ENCODE assay signal across 7 cellular contexts in genomic region chr15:62133141-62133540, GRCh38. TPM values are rescaled to one million over a fixed set of nuclear protein-coding genes. Genes with fewer than 3 reads are reported as not detected.
"Had no signal": no experiment of that assay in that cellular context is flagged by ENCODE, and none has a peak within 500 bp of the region (broad histone marks: within the 10 kb centered on the region; RNA-seq: fewer than 3 reads in every experiment).

No MANE protein-coding gene starts in this region.

- H3K4me3 ChIP-seq: GM12878 had no signal

- DNase-seq: GDM1, GF-D8 had no signal

- ATAC-seq: GM12878 had no signal

- FAIRE-seq: GM12891, GM12892, GM18507, GM19239 had no signal

RNA-seq across cellular contexts. Expression of gene C2CD4B, which starts 31.9 kb away (rescaled TPM):
- total RNA-seq: GM12878 had no signal
- polyA plus RNA-seq: GM12878 had no signal
